In genomic region chr11:116797816-116798215, GRCh38 we compare ENCODE assay signal across 24 cellular contexts. TPM values are rescaled to one million over a fixed set of nuclear protein-coding genes. Genes with fewer than 3 reads are reported as not detected.
DNase-seq lines count a peak whose midpoint lies in the region; ATAC-seq and TF ChIP-seq lines count a peak whose summit lies in the region.
"Had no signal": no experiment of that assay in that cellular context is flagged by ENCODE, and none has a peak within 500 bp of the region (broad histone marks: within the 10 kb centered on the region; RNA-seq: fewer than 3 reads in every experiment).

No MANE protein-coding gene starts in this region.

- ATAC-seq in Right ventricle myocardium superior (ENCODE audit: poor library complexity), result peak; percentile 31
- ATAC-seq in left cardiac atrium, result no peak
- peak; percentile 72 for ATAC-seq in body of pancreas
- ATAC-seq in HG03354 (IDR thresholded peaks at IDR 0.05; ENCODE audit: poor library complexity, severe bottlenecking, unreplicated experiment), result no peak
- ATAC-seq: A549, GM23338, HCT116 had no signal

- TF ChIP-seq POLR2A in body of pancreas (IDR thresholded peaks at IDR 0.05), result no peak

- 30 to 37% methylated on average over 5 of the region's 5 CpGs for WGBS in body of pancreas, 2 donors

- H3K36me3 ChIP-seq in body of pancreas (replicated peaks in 1 of 2; ENCODE audit: insufficient read depth in 1 of 2, low read depth in 2 of 2), result no peaks in the 10 kb centered on the region
- H3K36me3 ChIP-seq: BE2C; BLaER1 treated with 17β-estradiol and CSF1 and Interleukin-3, amounts not matched to agents 10 nM and 100 nM had no signal

- peaks cover 19% of the 10 kb centered on the region for H3K4me1 ChIP-seq in body of pancreas

- H3K9me3 ChIP-seq in body of pancreas, result no peaks in the 10 kb centered on the region
- H3K9me3 ChIP-seq: A549, BE2C had no signal

- no peak for TF ChIP-seq CTCF in body of pancreas (IDR thresholded peaks at IDR 0.05)

- no peak overlapping the region for H3K4me3 ChIP-seq in body of pancreas
- H3K4me3 ChIP-seq: A549; BLaER1 treated with 17β-estradiol and CSF1 and Interleukin-3, amounts not matched to agents 10 nM and 100 nM; GM23338 had no signal

- peak overlapping the region in 1 of 4 donors; percentile 15 for H3K27ac ChIP-seq in body of pancreas
- H3K27ac ChIP-seq: A549; BLaER1 treated with 17β-estradiol and CSF1 and Interleukin-3, amounts not matched to agents 10 nM and 100 nM had no signal

- H3K27me3 ChIP-seq in body of pancreas, result no peaks in the 10 kb centered on the region
- H3K27me3 ChIP-seq: BE2C; BLaER1 treated with 17β-estradiol and CSF1 and Interleukin-3, amounts not matched to agents 10 nM and 100 nM had no signal

- DNase-seq in Right ventricle myocardium superior, result no peak
- DNase-seq in left cardiac atrium, result no peak
- DNase-seq in NCI-H226, result peak; percentile 56
- peak in 1 of 4 donors; percentile 30 for DNase-seq in body of pancreas
- DNase-seq in DMS114 treated with DMSO at 0.1 percent for 48 hours (lab: John Stamatoyannopoulos, UW; ENCODE audit: unreplicated experiment), result no peak
- DNase-seq: 8988T; ACHN; AML-193; BE2C; CD4-positive, alpha-beta T cell; CD8-positive, alpha-beta memory T cell; DMS 273 treated with DMSO at 0.1 percent for 48 hours; DMS53; DMS79 treated with DMSO at 0.1 percent for 48 hours; GF-D8; H9 had no signal

- intact Hi-C loops in Right ventricle myocardium superior (cut with DNase I) (loop anchor here (10.0 kb wide), 1 partner anchor 427 kb away; no protein-coding TSS in a partner anchor), left cardiac atrium (cut with DNase I) (no loop called here), body of pancreas (cut with DNase I) (loop anchor here (10.0 kb wide), 1 partner anchor 307 kb away; no protein-coding TSS in a partner anchor)

RNA-seq across cellular contexts. Expression of gene APOA5, which starts 6.1 kb away (rescaled TPM):
- not detected for total RNA-seq in Right ventricle myocardium superior
- total RNA-seq in left cardiac atrium, result not detected
- total RNA-seq in body of pancreas, result 1 to 10 TPM in 1 of 2 donors, not detected in 1; 2.6 TPM
- total RNA-seq: CD4-positive, alpha-beta T cell; CD8-positive, alpha-beta memory T cell; Daoy; G401; H4 had no signal

RNA-seq across cellular contexts. Expression of gene ZPR1, which starts 10.0 kb away (rescaled TPM):
- total RNA-seq in Right ventricle myocardium superior (15.9 TPM), left cardiac atrium (10 to 100 TPM; 23.0 to 33.9 TPM), body of pancreas (10 to 100 TPM in 1 of 2 donors, 1 to 10 TPM in 1; 4.3 to 36.6 TPM)

RNA-seq across cellular contexts. Expression of gene BUD13, which starts 25.0 kb away (rescaled TPM):
- total RNA-seq in Right ventricle myocardium superior (7.0 TPM), left cardiac atrium (1 to 10 TPM; 8.1 to 8.2 TPM), body of pancreas (10 to 100 TPM in 1 of 2 donors, 1 to 10 TPM in 1; 8.9 to 15.8 TPM)

RNA-seq across cellular contexts. Expression of gene APOA4, which starts 25.3 kb away (rescaled TPM):
- total RNA-seq in Right ventricle myocardium superior (not detected), left cardiac atrium (not detected), body of pancreas (not detected)
- total RNA-seq: CD4-positive, alpha-beta T cell; CD8-positive, alpha-beta memory T cell; Daoy; G401; GM23338; H4; H9 had no signal

RNA-seq across cellular contexts. Expression of gene APOC3, which starts 31.9 kb away (rescaled TPM):
- total RNA-seq in Right ventricle myocardium superior (0.46 TPM), left cardiac atrium (not detected), body of pancreas (1 to 10 TPM in 1 of 2 donors, not detected in 1; 7.3 TPM)
- total RNA-seq: CD4-positive, alpha-beta T cell; CD8-positive, alpha-beta memory T cell; Daoy; G401; GM23338; H4; H9 had no signal

Comparison
In these comparisons a context has a peak if more than half of its experiments do, and no peak if none do; other contexts are left out.
1. ATAC-seq: peak in Right ventricle myocardium superior (single experiment) and body of pancreas (single experiment); none in left cardiac atrium (0 of 2) and HG03354 (single experiment).
2. intact Hi-C loops: an anchor here in Right ventricle myocardium superior (10.0 kb wide) and body of pancreas (10.0 kb wide); none called in left cardiac atrium.